ENCODE assay signal across 8 cellular contexts in the genomic region with DNA sequence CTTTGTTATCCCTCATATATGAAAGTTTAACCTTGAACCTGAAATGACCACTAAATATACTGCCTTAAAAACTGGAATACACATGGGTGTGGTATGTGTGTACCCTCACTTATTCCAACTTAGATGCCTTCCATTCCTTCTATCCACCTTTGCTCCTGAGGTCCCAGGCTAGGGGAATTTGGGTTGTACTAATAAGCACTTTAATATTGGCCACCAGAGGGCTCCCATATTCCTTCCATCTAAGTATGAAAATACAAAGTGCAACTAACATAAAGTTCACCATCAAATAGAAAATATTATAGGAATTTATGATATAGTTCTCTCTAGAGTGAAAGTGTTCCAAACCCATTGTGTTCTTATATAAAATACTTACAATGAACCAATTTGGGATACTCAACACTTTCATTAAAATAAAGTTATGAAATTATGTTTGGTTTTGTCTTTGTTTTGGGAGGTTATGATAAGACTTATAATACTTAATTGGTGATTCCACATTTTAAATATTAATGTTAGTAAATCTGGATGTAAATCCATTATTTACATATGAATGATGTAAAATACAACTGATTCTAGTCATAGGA.
DNase-seq lines count a peak whose midpoint lies in the region; ATAC-seq and TF ChIP-seq lines count a peak whose summit lies in the region.

No MANE protein-coding gene starts in this region.

- H3K9me3 ChIP-seq in Caco-2 = no peaks in the 10 kb centered on the region

- H3K4me1 Mint-ChIP-seq in Caco-2 (ENCODE audit: low read depth, unreplicated experiment) (no peaks in the 10 kb centered on the region), nephron (no peaks in the 10 kb centered on the region)

- H3K27ac ChIP-seq in RWPE1 = no peak overlapping the region

- H3K4me3 ChIP-seq in Caco-2 (ENCODE audit: low read depth, low read length) (no peak overlapping the region), LNCaP clone FGC (ENCODE audit: low read depth, low read length) (no peak overlapping the region), epithelial cell of esophagus (ENCODE audit: low read length) (no peak overlapping the region)

- H3K27me3 Mint-ChIP-seq in Caco-2 (ENCODE audit: insufficient read depth, unreplicated experiment) (peaks cover 3% of the 10 kb centered on the region), nephron (ENCODE audit: low read depth) (no peaks in the 10 kb centered on the region)

- H3K9me3 Mint-ChIP-seq in Caco-2 (ENCODE audit: unreplicated experiment) = no peaks in the 10 kb centered on the region
- H3K9me3 Mint-ChIP-seq in nephron = peaks cover 2% of the 10 kb centered on the region

- no peaks in the 10 kb centered on the region for H3K4me1 ChIP-seq in Caco-2

- H3K27ac Mint-ChIP-seq in Caco-2 (ENCODE audit: unreplicated experiment) (no peak overlapping the region), nephron (no peak overlapping the region)

- H3K27me3 ChIP-seq in Caco-2 (replicated peaks; ENCODE audit: control insufficient read depth, insufficient read depth, low read length) = no peaks in the 10 kb centered on the region

- ATAC-seq in HG02970 (IDR thresholded peaks at IDR 0.05; ENCODE audit: low FRiP score, unreplicated experiment) (no peak), GM19328 (IDR thresholded peaks at IDR 0.05; ENCODE audit: unreplicated experiment) (no peak)

- intact Hi-C loops in Caco-2 (cut with micrococcal nuclease; ENCODE audit: unreplicated experiment) = loop anchor here (1.0 to 2.0 kb wide), 2 partner anchors 243 to 370 kb away; no protein-coding TSS in a partner anchor

- DNase-seq in Caco-2 (peak in 1 of 2 experiments; percentile 47), GM20000 (ENCODE audit: low spot score) (peak; percentile 15), LNCaP clone FGC (ENCODE audit: low read depth) (peak; percentile 19), RWPE1 (ENCODE audit: low spot score) (peak; percentile 42), epithelial cell of esophagus (ENCODE audit: low read depth) (peak; percentile 75)

- H3K4me3 Mint-ChIP-seq in Caco-2 (ENCODE audit: unreplicated experiment) (no peak overlapping the region), nephron (no peak overlapping the region)

- H3K36me3 ChIP-seq in Caco-2 (ENCODE audit: control insufficient read depth, insufficient read depth, low read length) = no peaks in the 10 kb centered on the region

- no peaks in the 10 kb centered on the region for H3K36me3 Mint-ChIP-seq in Caco-2 (ENCODE audit: insufficient read depth, unreplicated experiment)
- no peaks in the 10 kb centered on the region for H3K36me3 Mint-ChIP-seq in nephron (ENCODE audit: low read depth)

- BruUV-seq in Caco-2 (replicated peaks; lab: Mats Ljungman, UMichigan) = no TSS peak

- TF ChIP-seq CTCF in Caco-2 (IDR thresholded peaks at IDR 0.05; ENCODE audit: insufficient read depth in 1 of 2, low read depth in 1 of 2, low read length in 1 of 2, severe bottlenecking in 1 of 2, unreplicated experiment in 1 of 2) (peak; percentile 62 to 77), GM20000 (IDR thresholded peaks at IDR 0.05; ENCODE audit: extremely low read depth, missing control alignments) (no peak), LNCaP clone FGC (IDR thresholded peaks at IDR 0.05; ENCODE audit: control insufficient read depth, extremely low read depth, insufficient read depth) (peak; percentile 54; the same call in 1 of the 2 replicates), RWPE1 (conservative IDR thresholded peaks at IDR 0.05; ENCODE audit: low read depth) (peak; percentile 79), epithelial cell of esophagus (IDR thresholded peaks at IDR 0.05; ENCODE audit: insufficient read depth, low read depth, low read length, missing control alignments) (peak; percentile 72), nephron (IDR thresholded peaks at IDR 0.05; ENCODE audit: unreplicated experiment in 3 of 3) (peak; percentile 69 to 80 (median 78))

- CTCF ChIA-PET in Caco-2 (lab: Charles Lee) = no interaction called here
- CTCF ChIA-PET in RWPE1 (lab: Yijun Ruan, JAX) = interaction anchor here (0.6 to 1.8 kb wide), 5 partner anchors 239 to 859 kb away, joined by 3 to 12 read pairs (median 4); no protein-coding TSS in a partner anchor

- POLR2A ChIA-PET in Caco-2 (lab: Charles Lee) = no interaction called here
- POLR2A ChIA-PET in RWPE1 (lab: Yijun Ruan, JAX; ENCODE audit: low non-redundant PET) = no interaction called here
